ENCODE assay signal across 1 cellular context in the genomic region with DNA sequence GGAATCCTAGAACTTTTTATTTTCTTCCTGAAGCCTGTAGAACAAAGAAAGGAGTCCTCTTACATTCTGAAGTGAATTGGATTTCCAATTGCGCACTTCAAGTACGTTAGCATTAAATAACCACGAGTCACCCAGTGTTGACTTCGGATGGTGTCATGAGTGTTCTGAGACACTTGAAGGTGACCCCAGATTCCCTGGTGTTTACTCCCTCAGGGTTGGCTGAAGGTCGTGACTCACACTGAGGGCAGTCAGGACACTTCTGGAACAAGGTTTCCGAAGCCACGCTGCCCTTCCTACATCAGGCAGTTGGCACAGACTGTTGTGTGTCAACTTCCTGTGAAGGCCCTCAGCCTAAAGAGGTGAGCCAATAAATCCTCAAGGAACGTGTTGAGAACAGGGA.
TF ChIP-seq lines count a peak whose summit lies in the region.

No MANE protein-coding gene starts in this region.

TF ChIP-seq in H1, 55 proteins besides CTCF, POLR2A, EP300 and RAD21 (continued from another document):
- TF ChIP-seq, protein P1, sequence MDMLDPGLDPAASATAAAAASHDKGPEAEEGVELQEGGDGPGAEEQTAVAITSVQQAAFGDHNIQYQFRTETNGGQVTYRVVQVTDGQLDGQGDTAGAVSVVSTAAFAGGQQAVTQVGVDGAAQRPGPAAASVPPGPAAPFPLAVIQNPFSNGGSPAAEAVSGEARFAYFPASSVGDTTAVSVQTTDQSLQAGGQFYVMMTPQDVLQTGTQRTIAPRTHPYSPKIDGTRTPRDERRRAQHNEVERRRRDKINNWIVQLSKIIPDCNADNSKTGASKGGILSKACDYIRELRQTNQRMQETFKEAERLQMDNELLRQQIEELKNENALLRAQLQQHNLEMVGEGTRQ (IDR thresholded peaks at IDR 0.05; ENCODE audit: low read length) = no peak
